In genomic region chr2:65420712-65421431, GRCh38 we compare ENCODE assay signal across 8 cellular contexts. TPM values are rescaled to one million over a fixed set of nuclear protein-coding genes. Genes with fewer than 3 reads are reported as not detected.
A peak's percentile ranks its signal among the peaks of the same experiment; 100 is the strongest.
DNase-seq lines count a peak whose midpoint lies in the region; ATAC-seq lines count a peak whose summit lies in the region.

No MANE protein-coding gene starts in this region.

- H3K27me3 Mint-ChIP-seq in memory B cell, result peaks cover 37% of the 10 kb centered on the region

- H3K9me3 ChIP-seq in KOPT-K1 (ENCODE audit: insufficient read depth, low read length, poor library complexity, severe bottlenecking) (no peaks in the 10 kb centered on the region), adipocyte (ENCODE audit: control insufficient read depth, low read length) (no peaks in the 10 kb centered on the region)

- H3K4me1 ChIP-seq in adipocyte (ENCODE audit: control insufficient read depth, insufficient read depth, low read length), result peaks cover 37% of the 10 kb centered on the region

- peak overlapping the region; percentile 2 for H3K4me3 ChIP-seq in adipocyte (ENCODE audit: low read length)

- H3K36me3 Mint-ChIP-seq in memory B cell, result no peaks in the 10 kb centered on the region

- DNase-seq in COLO829 (ENCODE audit: low spot score) (peak; percentile 83), adipocyte (ENCODE audit: low read depth) (peak; percentile 65), memory B cell (ENCODE audit: low spot score in 2 of 2) (peak in 1 of 2 donors; percentile 37), mucosa of gallbladder (ENCODE audit: low spot score) (no peak), caudate nucleus (lab: John Stamatoyannopoulos, UW) (no peak), NCI-H2196 (lab: John Stamatoyannopoulos, UW; ENCODE audit: unreplicated experiment) (no peak)

- ATAC-seq in GM21447 (IDR thresholded peaks at IDR 0.05; ENCODE audit: unreplicated experiment) (peak; percentile 67), memory B cell (ENCODE audit: low read depth) (peak; percentile 98)

- H3K4me3 Mint-ChIP-seq in memory B cell, result peak overlapping the region; percentile 4

- H3K27ac ChIP-seq in KOPT-K1 (ENCODE audit: low read depth, low read length, poor library complexity, severe bottlenecking) (peak overlapping the region; percentile 55), caudate nucleus (ENCODE audit: low read depth, low read length) (no peak overlapping the region)

- H3K36me3 ChIP-seq in KOPT-K1 (ENCODE audit: insufficient read depth, low read length), result no peaks in the 10 kb centered on the region
- no peaks in the 10 kb centered on the region for H3K36me3 ChIP-seq in adipocyte (ENCODE audit: control insufficient read depth, insufficient read depth, low read length, severe bottlenecking)

- H3K9ac ChIP-seq in adipocyte (ENCODE audit: low read length), result no peak overlapping the region

- no peaks in the 10 kb centered on the region for H3K27me3 ChIP-seq in adipocyte (replicated peaks; ENCODE audit: control insufficient read depth, insufficient read depth, low read length)

- H3K9me3 Mint-ChIP-seq in memory B cell, result peaks cover 2% of the 10 kb centered on the region

- H3K27ac Mint-ChIP-seq in memory B cell, result no peak overlapping the region

- H3K4me1 Mint-ChIP-seq in memory B cell, result peaks cover 6% of the 10 kb centered on the region

RNA-seq across cellular contexts. Expression of gene SPRED2, which starts 11.5 kb away (rescaled TPM):
- total RNA-seq in mucosa of gallbladder, result 34.7 TPM

Comparison
In these comparisons a context has a peak if more than half of its experiments do, and no peak if none do; other contexts are left out.
1. DNase-seq: peak in COLO829 (single experiment) and adipocyte (single experiment); none in mucosa of gallbladder (single experiment), caudate nucleus (0 of 61) and NCI-H2196 (single experiment).